Comparison of ENCODE assay signal across 8 cellular contexts in the genomic region with DNA sequence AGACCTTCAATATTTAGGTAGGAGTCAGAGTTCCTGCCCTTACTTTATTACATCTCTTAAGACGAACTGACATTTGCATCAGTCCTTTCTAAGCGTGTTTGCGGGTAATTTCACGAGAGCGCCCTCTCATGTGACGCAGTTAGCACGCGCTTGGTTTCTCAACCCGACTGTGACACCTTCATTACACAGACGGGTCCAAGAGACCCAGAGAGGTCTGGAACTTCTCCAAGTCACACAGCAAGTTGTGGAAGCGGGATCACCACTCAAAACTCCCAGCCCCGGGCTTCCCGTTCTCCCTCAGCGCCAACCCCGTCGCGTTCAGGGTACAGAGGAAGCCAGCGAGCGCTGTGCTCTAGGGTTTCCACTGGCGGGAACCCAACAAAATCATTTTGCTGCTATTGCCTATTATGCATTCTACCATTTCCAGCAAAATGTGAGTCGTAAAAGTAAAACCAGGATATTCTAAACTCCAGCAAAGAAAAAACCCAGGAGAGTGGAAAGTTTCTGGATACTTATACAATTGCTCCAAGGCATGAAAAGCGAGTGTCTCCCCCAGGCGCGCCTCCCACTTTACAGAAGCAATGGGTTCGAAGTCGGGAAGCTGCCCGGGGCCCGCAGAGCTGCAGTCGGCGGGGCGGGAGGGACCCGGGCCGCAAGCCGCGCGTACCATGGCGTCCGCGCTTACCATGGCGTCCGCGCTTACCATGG. TPM values are rescaled to one million over a fixed set of nuclear protein-coding genes. Genes with fewer than 3 reads are reported as not detected.
DNase-seq lines count a peak whose midpoint lies in the region; ATAC-seq, FAIRE-seq and TF ChIP-seq lines count a peak whose summit lies in the region.

No MANE protein-coding gene starts in this region.

- H3K14ac ChIP-seq in H1 (ENCODE audit: insufficient read length) = no peak overlapping the region

- peaks cover 0 to 5% (median 0%) of the 10 kb centered on the region in 4 experiments; a peak in 2 of 8 replicates for H3K36me3 ChIP-seq in H1 (ENCODE audit: control insufficient read depth in 2 of 4, insufficient read depth in 4 of 4, low read length in 3 of 4)
- H3K36me3 ChIP-seq in mesodermal cell (ENCODE audit: control insufficient read depth, insufficient read depth, low read length) = peaks cover 8% of the 10 kb centered on the region

- peak overlapping the region; percentile 53; the same call in 1 of the 2 replicates for H2AK5ac ChIP-seq in H1 (ENCODE audit: low read depth, low read length)

- H4K8ac ChIP-seq in H1 (ENCODE audit: extremely low read depth, insufficient read depth, low read length) = peak overlapping the region; percentile 45; the same call in 1 of the 2 replicates

- TF ChIP-seq RAD21 in H1 (IDR thresholded peaks at IDR 0.05 in 1 of 2, conservative IDR thresholded peaks at IDR 0.05 in 1 of 2; ENCODE audit: low read depth in 2 of 2, low read length in 2 of 2) = no peak

- FAIRE-seq in H1 (lab: Jason Lieb, UNC) = no peak

- no peak overlapping the region; the same call in 1 of the 2 replicates for H2BK12ac ChIP-seq in H1 (ENCODE audit: low read depth, low read length)

- TF ChIP-seq POLR2A in H1 (IDR thresholded peaks at IDR 0.05; ENCODE audit: control extremely low read depth in 1 of 2, low read depth in 2 of 2, low read length in 2 of 2) = peak in 1 of 2 experiments; percentile 19; a peak in 1 of 3 replicates

- peak overlapping the region; percentile 81 to 86 for H3K4me2 ChIP-seq in H1 (ENCODE audit: insufficient read depth in 1 of 2, low read depth in 2 of 2, low read length in 2 of 2)

- H3K4me3 ChIP-seq in AG10803 (ENCODE audit: low read length) (peak overlapping the region; percentile 78), H1 (ENCODE audit: extremely low read depth in 1 of 4, insufficient read depth in 2 of 4, low read depth in 3 of 4, low read length in 4 of 4) (peak overlapping the region; percentile 64 to 86 (median 76)), mesodermal cell (ENCODE audit: extremely low read depth, insufficient read depth, low read length, poor library complexity, severe bottlenecking) (peak overlapping the region; percentile 65)

- WGBS in H1 (ENCODE audit: extremely low coverage in 1 of 2, insufficient coverage in 1 of 2, insufficient read length in 1 of 2, insufficient replicate concordance in 2 of 2, low coverage in 1 of 2, low lambda C conversion rate in 2 of 2, missing lambda C conversion rate in 1 of 2), 2 experiments = 2% methylated on average over 39 of the region's 42 CpGs; no CpG with 5 or more reads in 1 of the 2 experiments
- 0 to 1% methylated on average over 22 to 25 of the region's 42 CpGs for WGBS in mesodermal cell (ENCODE audit: insufficient coverage in 2 of 2), 2 experiments

- peaks cover 3 to 5% of the 10 kb centered on the region in 2 experiments for H4K20me1 ChIP-seq in H1 (replicated peaks in 1 of 2; ENCODE audit: control insufficient read depth in 1 of 2, insufficient read depth in 2 of 2, low read length in 2 of 2)

- H3K79me1 ChIP-seq in H1 (ENCODE audit: low read depth, low read length) = peaks cover 9% of the 10 kb centered on the region; the same call in 1 of the 2 replicates

- peak overlapping the region; percentile 15; the same call in 1 of the 2 replicates for H3K18ac ChIP-seq in H1 (ENCODE audit: extremely low read depth, low read length)

- no peak overlapping the region for H2BK120ac ChIP-seq in H1 (replicated peaks; ENCODE audit: low read depth, low read length)

- H3K9me3 ChIP-seq in H1 (ENCODE audit: insufficient read depth in 2 of 2, low read depth in 1 of 2, low read length in 1 of 2) = no peaks in the 10 kb centered on the region
- H3K9me3 ChIP-seq in mesodermal cell (ENCODE audit: control insufficient read depth, low read length) = peaks cover 4% of the 10 kb centered on the region

- ATAC-seq in GM18907 (IDR thresholded peaks at IDR 0.05; ENCODE audit: unreplicated experiment) (peak; percentile 74), HG03139 (IDR thresholded peaks at IDR 0.05; ENCODE audit: unreplicated experiment) (peak; percentile 44)

- H2BK20ac ChIP-seq in H1 (ENCODE audit: low read length) = no peak overlapping the region

- CTCF ChIA-PET in H1 (lab: Charles Lee; ENCODE audit: partially characterized antibody) = interaction anchor here (0.9 to 2.1 kb wide), 16 partner anchors 8 to 444 kb away, joined by 3 to 16 read pairs (median 4); a partner anchor contains a TSS

- H3K23ac ChIP-seq in H1 (ENCODE audit: insufficient read length) = no peak overlapping the region

- peak overlapping the region; percentile 39 for H3K4ac ChIP-seq in H1 (replicated peaks; ENCODE audit: insufficient read length, low read depth, low read length)

- no peak for TF ChIP-seq EP300 in H1 (IDR thresholded peaks at IDR 0.05; ENCODE audit: borderline replicate concordance in 1 of 2, low read depth in 2 of 2, low read length in 2 of 2)

- peak overlapping the region; percentile 60 for H2AFZ ChIP-seq in H1 (ENCODE audit: low read length)

- no peaks in the 10 kb centered on the region for H3K27me3 ChIP-seq in H1 (replicated peaks in 1 of 4; ENCODE audit: control insufficient read depth in 3 of 4, extremely low read depth in 1 of 4, insufficient read depth in 3 of 4, low read length in 3 of 4)

- H3K56ac ChIP-seq in H1 (replicated peaks; ENCODE audit: insufficient read length, low read depth, low read length) = peak overlapping the region; percentile 1

- H3K9ac ChIP-seq in H1 (replicated peaks in 1 of 4; ENCODE audit: extremely low read depth in 1 of 4, low read depth in 3 of 4, low read length in 3 of 4) = peak overlapping the region; percentile 44 to 60 (median 50)

- peak; percentile 90 for DNase-seq in AG10803 (ENCODE audit: low read depth)
- DNase-seq in NCI-H526 (lab: John Stamatoyannopoulos, UW) = peak; percentile 28 to 63
- DNase-seq in activated CD8-positive, alpha-beta memory T cell treated with anti-CD3 and anti-CD28 coated beads for 1 hour (ENCODE audit: extremely low read depth in 1 of 2, low read depth in 1 of 2) = peak; percentile 46 to 51
- peak in 1 of 2 experiments; percentile 45 for DNase-seq in H1 (ENCODE audit: low read depth in 1 of 2, low spot score in 2 of 2)
- DNase-seq in stimulated activated CD8-positive, alpha-beta memory T cell treated with anti-CD3 and anti-CD28 coated beads, Interleukin-15, amount 100 ng/mL, for 24 hours (ENCODE audit: low read depth) = peak; percentile 34

- POLR2A ChIA-PET in H1 (lab: Charles Lee; ENCODE audit: partially characterized antibody) = interaction anchor here (0.6 to 1.6 kb wide), 5 partner anchors 9 to 54 kb away, joined by 3 to 6 read pairs (median 4); a partner anchor contains a TSS

- no peak overlapping the region for H4K91ac ChIP-seq in H1 (replicated peaks; ENCODE audit: insufficient read length, low read length)

- peaks cover 0 to 3% (median 1%) of the 10 kb centered on the region in 4 experiments; a peak in 2 of 7 replicates for H3K4me1 ChIP-seq in H1 (replicated peaks in 1 of 4; ENCODE audit: control insufficient read depth in 3 of 4, insufficient read depth in 4 of 4, low read length in 3 of 4)
- no peaks in the 10 kb centered on the region for H3K4me1 ChIP-seq in mesodermal cell (ENCODE audit: control insufficient read depth, insufficient read depth, low read length, poor library complexity, severe bottlenecking)

- H3K79me2 ChIP-seq in H1 (ENCODE audit: control insufficient read depth in 1 of 2, insufficient read depth in 2 of 2, low read length in 2 of 2) = peaks cover 12 to 35% of the 10 kb centered on the region in 2 experiments

- no peak overlapping the region for H2BK15ac ChIP-seq in H1 (ENCODE audit: low read length)

- H3K27ac ChIP-seq in H1 (ENCODE audit: low read depth, low read length) = peak overlapping the region; percentile 50; the same call in 1 of the 2 replicates
- peak overlapping the region; percentile 43 for H3K27ac ChIP-seq in mesodermal cell (ENCODE audit: low read depth, low read length, severe bottlenecking)

- H3K23me2 ChIP-seq in H1 (ENCODE audit: low read depth, low read length) = peaks cover 8% of the 10 kb centered on the region; the same call in 1 of the 2 replicates

- no peak overlapping the region for H2BK5ac ChIP-seq in H1 (ENCODE audit: low read depth, low read length)

- H4K5ac ChIP-seq in H1 (ENCODE audit: insufficient read length, low read depth, low read length) = no peak overlapping the region

- TF ChIP-seq CTCF in AG10803 (conservative IDR thresholded peaks at IDR 0.05; ENCODE audit: low read length) (peak; percentile 13; the same call in 1 of the 2 replicates), H1 (IDR thresholded peaks at IDR 0.05; ENCODE audit: control extremely low read depth in 1 of 3, insufficient read depth in 1 of 3, low read depth in 1 of 3, low read length in 3 of 3) (no peak)

TF ChIP-seq in H1, 55 proteins besides CTCF, POLR2A, EP300 and RAD21 (continues in another document):
- TF ChIP-seq TCF12 (IDR thresholded peaks at IDR 0.05; ENCODE audit: low read depth, low read length) (no peak), KDM4A (IDR thresholded peaks at IDR 0.05; ENCODE audit: low read depth, low read length, severe bottlenecking) (peak; percentile 45), BCL11A (IDR thresholded peaks at IDR 0.05; ENCODE audit: low read depth in 2 of 2, low read length in 2 of 2) (no peak), HDAC2 (IDR thresholded peaks at IDR 0.05; ENCODE audit: borderline replicate concordance in 1 of 2, low read depth in 2 of 2, low read length in 2 of 2) (no peak)

RNA-seq across cellular contexts. Expression of a gene that starts 0.6 kb away (rescaled TPM):
- total RNA-seq in H1 (2021; fragmentation: NEBNext Ultra II Directional; extraction: Animal tissue kit (Norgen Biotek cat#: 25700)) = 25.6 and 26.4 TPM in 2 replicates
- 15.4 and 17.6 TPM in 2 replicates for polyA plus RNA-seq in H1 (2011; rRNA removed)
- 23.2 TPM for polyA plus RNA-seq in H1 (2011; cell fraction: cytosol; rRNA removed)
- polyA plus RNA-seq in H1 (2011; cell fraction: nucleus; rRNA removed) = 76.0 TPM
- polyA plus RNA-seq in H1 (2012, experiment 1 of 2) = 27.7 to 38.4 TPM (median 34.8 TPM) in 4 replicates
- 9.0 TPM for polyA plus RNA-seq in H1 (2012, experiment 2 of 2)
- polyA plus RNA-seq in H1 (2013, experiment 1 of 2) = 15.4 TPM
- polyA plus RNA-seq in H1 (2013, experiment 2 of 2) = 11.1 TPM
- polyA minus RNA-seq in H1 (2011; rRNA and poly(A)+ RNA removed) = 36.7 and 42.8 TPM in 2 replicates
- polyA minus RNA-seq in H1 (2011; cell fraction: cytosol; rRNA and poly(A)+ RNA removed) = 34.8 TPM
- polyA minus RNA-seq in H1 (2011; cell fraction: nucleus; rRNA and poly(A)+ RNA removed) = 66.9 TPM
- 20.5 TPM for polyA plus RNA-seq in mesodermal cell (2013, experiment 1 of 2)
- 19.1 TPM for polyA plus RNA-seq in mesodermal cell (2013, experiment 2 of 2)

RNA-seq across cellular contexts. Expression of a gene that starts 54.4 kb away (rescaled TPM):
- total RNA-seq in H1 (2021; fragmentation: NEBNext Ultra II Directional; extraction: Animal tissue kit (Norgen Biotek cat#: 25700)) = 85.1 and 91.9 TPM in 2 replicates
- 76.8 and 110 TPM in 2 replicates for polyA plus RNA-seq in H1 (2011; rRNA removed)
- polyA plus RNA-seq in H1 (2011; cell fraction: cytosol; rRNA removed) = 78.5 TPM
- 120 TPM for polyA plus RNA-seq in H1 (2011; cell fraction: nucleus; rRNA removed)
- polyA plus RNA-seq in H1 (2012, experiment 1 of 2) = 99.4 to 132 TPM (median 113 TPM) in 4 replicates
- 51.6 TPM for polyA plus RNA-seq in H1 (2012, experiment 2 of 2)
- polyA plus RNA-seq in H1 (2013, experiment 1 of 2) = 58.5 TPM
- polyA plus RNA-seq in H1 (2013, experiment 2 of 2) = 58.9 TPM
- 117 and 187 TPM in 2 replicates for polyA minus RNA-seq in H1 (2011; rRNA and poly(A)+ RNA removed)
- polyA minus RNA-seq in H1 (2011; cell fraction: cytosol; rRNA and poly(A)+ RNA removed) = 74.1 TPM
- polyA minus RNA-seq in H1 (2011; cell fraction: nucleus; rRNA and poly(A)+ RNA removed) = 26.6 TPM
- polyA plus RNA-seq in mesodermal cell (2013, experiment 1 of 2) = 211 TPM
- 205 TPM for polyA plus RNA-seq in mesodermal cell (2013, experiment 2 of 2)
